29 cellular contexts compared by ENCODE assay signal in genomic region chr7:87164433-87164832, GRCh38.
"Had no signal": no experiment of that assay in that cellular context is flagged by ENCODE, and none has a peak within 500 bp of the region (broad histone marks: within the 10 kb centered on the region; RNA-seq: fewer than 3 reads in every experiment).

No MANE protein-coding gene starts in this region.

- H3K4me2 ChIP-seq: hepatocyte had no signal

- H3K27me3 ChIP-seq: brain microvascular endothelial cell, dorsolateral prefrontal cortex, foreskin keratinocyte, gastroesophageal sphincter, heart right ventricle, hepatocyte had no signal

- H3K4me3 ChIP-seq: coronary artery, dorsolateral prefrontal cortex, gastroesophageal sphincter, heart right ventricle, hepatocyte had no signal

- H3K27ac ChIP-seq: brain microvascular endothelial cell, coronary artery, dorsolateral prefrontal cortex, foreskin keratinocyte, gastroesophageal sphincter, heart right ventricle, hepatocyte, WERI-Rb-1 had no signal

- FAIRE-seq: astrocyte, bronchial epithelial cell had no signal

- DNase-seq: activated B cell treated with CpG ODN at 0.5 μM for 24 hours; activated CD4-positive, alpha-beta memory T cell treated with anti-CD3 and anti-CD28 coated beads for 36 hours; activated CD4-positive, alpha-beta T cell treated with anti-CD3 and anti-CD28 coated beads, Interleukin-2, amount 10 ng/mL, durations not matched to agents 24 days and 14 days; activated CD8-positive, alpha-beta memory T cell treated with anti-CD3 and anti-CD28 coated beads, Interleukin-2, amount 10 ng/mL, durations not matched to agents 7 days and 5 days; activated CD8-positive, alpha-beta memory T cell treated with anti-CD3 and anti-CD28 coated beads, Interleukin-2, amount 50 U/mL, for 4 hours; activated CD8-positive, alpha-beta T cell treated with anti-CD3 and anti-CD28 coated beads, Interleukin-2, amount 10 ng/mL, durations not matched to agents 7 days and 5 days; activated effector memory CD4-positive, alpha-beta T cell treated with Interleukin-2 at 50 U/mL for 16 hours; activated gamma-delta T cell treated with Interleukin-2 at 50 U/mL for 16 hours; activated naive CD4-positive, alpha-beta T cell treated with anti-CD3 and anti-CD28 coated beads, Interleukin-2, amount 50 U/mL, for 16 hours; activated naive CD4-positive, alpha-beta T cell treated with Interleukin-2 at 50 U/mL for 16 hours; activated T-cell treated with anti-CD3 and anti-CD28 coated beads, Interleukin-2, amount 50 U/mL, for 1 hour; amniotic stem cell; anterior cingulate cortex; brain microvascular endothelial cell; dorsolateral prefrontal cortex; effector memory CD4-positive, alpha-beta T cell; endodermal cell; heart right ventricle; T1000; WERI-Rb-1 had no signal

- ATAC-seq: activated CD4-positive, CD25-positive, alpha-beta regulatory T cell treated with anti-CD3 and anti-CD28 coated beads, Interleukin-2, amount 50 U/mL, for 24 hours; activated CD8-positive, alpha-beta memory T cell treated with anti-CD3 and anti-CD28 coated beads, Interleukin-2, amount 10 ng/mL, durations not matched to agents 7 days and 5 days; activated CD8-positive, alpha-beta T cell treated with anti-CD3 and anti-CD28 coated beads, Interleukin-2, amount 10 ng/mL, durations not matched to agents 7 days and 5 days; activated T-helper 17 cell treated with anti-CD3 and anti-CD28 coated beads, Interleukin-2, amount 50 U/mL, for 72 hours; esophagus mucosa; gastroesophageal sphincter; heart right ventricle had no signal

- H3K9me3 ChIP-seq: gastroesophageal sphincter, heart right ventricle had no signal
